Comparison of ENCODE assay signal across 8 cellular contexts in genomic region chr6:71012871-71013456, GRCh38. TPM values are rescaled to one million over a fixed set of nuclear protein-coding genes. Genes with fewer than 3 reads are reported as not detected.
DNase-seq lines count a peak whose midpoint lies in the region; ATAC-seq, FAIRE-seq and TF ChIP-seq lines count a peak whose summit lies in the region.

No MANE protein-coding gene starts in this region.

- WGBS in K562 (ENCODE audit: insufficient coverage, low coverage, missing lambda C conversion rate), result 0% methylated on average over 5 of the region's 5 CpGs
- WGBS in testis, 2 donors, result 31 to 36% methylated on average over 5 of the region's 5 CpGs

- H4K20me1 ChIP-seq in K562 (replicated peaks; ENCODE audit: control insufficient read depth, insufficient read depth, low read length), result no peaks in the 10 kb centered on the region

- DNase-seq in activated CD4-positive, alpha-beta T cell treated with anti-CD3 and anti-CD28 coated beads, Interleukin-2, amount 10 ng/mL, durations not matched to agents 24 days and 14 days, result peak; percentile 75
- DNase-seq in activated CD4-positive, alpha-beta T cell treated with anti-CD3 and anti-CD28 coated beads, Interleukin-2, amount 50 U/mL, for 48 hours, result no peak
- peak; percentile 12 for DNase-seq in NCI-H524 treated with DMSO at 0.1 percent for 48 hours (lab: John Stamatoyannopoulos, UW)
- DNase-seq in K562 (ENCODE audit: extremely low read depth in 1 of 4, low spot score in 3 of 4), result peak; percentile 57 to 70 (median 64)
- peak; percentile 52 for DNase-seq in iris pigment epithelial cell (ENCODE audit: low read depth)
- peak; percentile 30 for DNase-seq in testis

- no peak for TF ChIP-seq EP300 in K562 (IDR thresholded peaks at IDR 0.05; ENCODE audit: low read length)

- no TSS peak for BruUV-seq in K562 (replicated peaks; lab: Mats Ljungman, UMichigan)

- H3K27me3 ChIP-seq in K562 (ENCODE audit: control insufficient read depth in 2 of 2, insufficient read depth in 2 of 2, low read length in 2 of 2) (no peaks in the 10 kb centered on the region), testis (no peaks in the 10 kb centered on the region)

- intact Hi-C loops in activated CD4-positive, alpha-beta T cell treated with anti-CD3 and anti-CD28 coated beads, Interleukin-2, amount 10 ng/mL, durations not matched to agents 24 days and 14 days (cut with micrococcal nuclease), result loop anchor here (2.0 kb wide), 3 partner anchors 306 to 702 kb away; no protein-coding TSS in a partner anchor
- intact Hi-C loops in K562 (cut with micrococcal nuclease), result loop anchor here (2.0 to 10.0 kb wide), 5 partner anchors 128 to 791 kb away; no protein-coding TSS in a partner anchor
- intact Hi-C loops in testis (cut with DNase I; ENCODE audit: low total_unique reads), result no loop called here

- TF ChIP-seq CTCF in K562 (IDR thresholded peaks at IDR 0.05 in 2 of 3, conservative IDR thresholded peaks at IDR 0.05 in 1 of 3; ENCODE audit: insufficient read depth in 2 of 3, low read depth in 1 of 3, low read length in 3 of 3), result peak; percentile 64 to 76 (median 71)
- TF ChIP-seq CTCF in testis (IDR thresholded peaks at IDR 0.05), result peak; percentile 35 to 65 (median 60)

- no peaks in the 10 kb centered on the region for H3K36me3 ChIP-seq in K562 (ENCODE audit: control insufficient read depth, insufficient read depth, low read length)
- H3K36me3 ChIP-seq in testis (ENCODE audit: low read depth, missing control alignments), result no peaks in the 10 kb centered on the region

- H2AFZ ChIP-seq in K562 (ENCODE audit: low read depth, low read length), result no peak overlapping the region

- no peaks in the 10 kb centered on the region for H3K4me1 Mint-ChIP-seq in activated CD4-positive, alpha-beta T cell treated with anti-CD3 and anti-CD28 coated beads, Interleukin-2, amount 10 ng/mL, durations not matched to agents 24 days and 14 days

- ATAC-seq in GM19468 (IDR thresholded peaks at IDR 0.05; ENCODE audit: extremely low read depth, unreplicated experiment) (peak; percentile 67), HG03442 (IDR thresholded peaks at IDR 0.05; ENCODE audit: unreplicated experiment) (peak; percentile 85), K562 (peak; percentile 93)

- no peak overlapping the region for H3K4me3 ChIP-seq in K562
- no peak overlapping the region for H3K4me3 ChIP-seq in testis

- H3K27me3 Mint-ChIP-seq in activated CD4-positive, alpha-beta T cell treated with anti-CD3 and anti-CD28 coated beads, Interleukin-2, amount 10 ng/mL, durations not matched to agents 24 days and 14 days, result peaks cover 10% of the 10 kb centered on the region

- FAIRE-seq in K562 (lab: Jason Lieb, UNC), result peak; percentile 87

- no peak overlapping the region for H3K4me2 ChIP-seq in K562 (ENCODE audit: insufficient read depth, low read length)

- H3K27ac Mint-ChIP-seq in activated CD4-positive, alpha-beta T cell treated with anti-CD3 and anti-CD28 coated beads, Interleukin-2, amount 10 ng/mL, durations not matched to agents 24 days and 14 days, result no peak overlapping the region

- no peaks in the 10 kb centered on the region for H3K9me3 Mint-ChIP-seq in activated CD4-positive, alpha-beta T cell treated with anti-CD3 and anti-CD28 coated beads, Interleukin-2, amount 10 ng/mL, durations not matched to agents 24 days and 14 days

- no peak overlapping the region for H3K9ac ChIP-seq in K562 (ENCODE audit: insufficient read depth in 1 of 2, low read depth in 2 of 2, low read length in 2 of 2)

- TF ChIP-seq POLR2A in K562 (conservative IDR thresholded peaks at IDR 0.05) (no peak), testis (IDR thresholded peaks at IDR 0.05) (no peak)

- CTCF ChIA-PET in K562 (lab: Yijun Ruan, JAX; ENCODE audit: low intra/inter-chr PET ratio), result interaction anchor here (0.5 to 1.6 kb wide), 4 partner anchors 108 to 792 kb away, joined by 3 to 5 read pairs (median 4); no protein-coding TSS in a partner anchor

- no peaks in the 10 kb centered on the region for H3K9me1 ChIP-seq in K562 (ENCODE audit: control insufficient read depth, insufficient read depth, low read length)

- peak; percentile 72 to 83 for TF ChIP-seq RAD21 in K562 (CRISPR knock-in tag; conservative IDR thresholded peaks at IDR 0.05 in 1 of 2, IDR thresholded peaks at IDR 0.05 in 1 of 2)

- POLR2A ChIA-PET in K562 (lab: Yijun Ruan, JAX), result interaction anchor here (0.6 kb wide), 1 partner anchor 36 kb away, joined by 3 read pairs; no protein-coding TSS in a partner anchor

- H3K4me1 ChIP-seq in K562 (replicated peaks in 1 of 2; ENCODE audit: control insufficient read depth in 2 of 2, insufficient read depth in 2 of 2, low read length in 2 of 2) (no peaks in the 10 kb centered on the region), testis (no peaks in the 10 kb centered on the region)

- H3K36me3 Mint-ChIP-seq in activated CD4-positive, alpha-beta T cell treated with anti-CD3 and anti-CD28 coated beads, Interleukin-2, amount 10 ng/mL, durations not matched to agents 24 days and 14 days (ENCODE audit: low read depth), result no peaks in the 10 kb centered on the region

- H3K9me3 ChIP-seq in K562 (replicated peaks; ENCODE audit: control insufficient read depth, insufficient read depth, low read depth, low read length) (no peaks in the 10 kb centered on the region), testis (no peaks in the 10 kb centered on the region)

- in situ Hi-C loops in K562 (cut with MboI), result no loop called here

- no peaks in the 10 kb centered on the region for H3K79me2 ChIP-seq in K562 (ENCODE audit: control insufficient read depth, insufficient read depth, low read length)

- H3K4me3 Mint-ChIP-seq in activated CD4-positive, alpha-beta T cell treated with anti-CD3 and anti-CD28 coated beads, Interleukin-2, amount 10 ng/mL, durations not matched to agents 24 days and 14 days, result no peak overlapping the region

- H3K27ac ChIP-seq in K562 (ENCODE audit: extremely low read depth, low read depth, low read length), result no peak overlapping the region
- H3K27ac ChIP-seq in testis, result no peak overlapping the region

TF ChIP-seq in K562, 482 proteins besides CTCF, POLR2A, EP300 and RAD21 (continues in another document):
- TF ChIP-seq CREB1 (IDR thresholded peaks at IDR 0.05) (no peak), CREB1 (CRISPR knock-in tag; IDR thresholded peaks at IDR 0.05) (no peak), CHCHD3 (CRISPR knock-in tag; IDR thresholded peaks at IDR 0.05) (no peak), NCOA1 (IDR thresholded peaks at IDR 0.05; ENCODE audit: low read depth) (no peak), SMC3 (conservative IDR thresholded peaks at IDR 0.05; ENCODE audit: insufficient read depth, low read depth, low read length) (0 out of 2 replicates have a peak, but pooled peaks have one; percentile 32), TAF9B (IDR thresholded peaks at IDR 0.05; ENCODE audit: partially characterized antibody) (no peak)
- TF ChIP-seq, protein P1, sequence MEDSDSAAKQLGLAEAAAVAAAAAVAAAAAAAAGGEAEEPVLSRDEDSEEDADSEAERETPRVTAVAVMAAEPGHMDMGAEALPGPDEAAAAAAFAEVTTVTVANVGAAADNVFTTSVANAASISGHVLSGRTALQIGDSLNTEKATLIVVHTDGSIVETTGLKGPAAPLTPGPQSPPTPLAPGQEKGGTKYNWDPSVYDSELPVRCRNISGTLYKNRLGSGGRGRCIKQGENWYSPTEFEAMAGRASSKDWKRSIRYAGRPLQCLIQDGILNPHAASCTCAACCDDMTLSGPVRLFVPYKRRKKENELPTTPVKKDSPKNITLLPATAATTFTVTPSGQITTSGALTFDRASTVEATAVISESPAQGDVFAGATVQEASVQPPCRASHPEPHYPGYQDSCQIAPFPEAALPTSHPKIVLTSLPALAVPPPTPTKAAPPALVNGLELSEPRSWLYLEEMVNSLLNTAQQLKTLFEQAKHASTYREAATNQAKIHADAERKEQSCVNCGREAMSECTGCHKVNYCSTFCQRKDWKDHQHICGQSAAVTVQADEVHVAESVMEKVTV (CRISPR knock-in tag; IDR thresholded peaks at IDR 0.05), result peak; percentile 40; the same call in 1 of the 2 replicates
- TF ChIP-seq, protein P2, sequence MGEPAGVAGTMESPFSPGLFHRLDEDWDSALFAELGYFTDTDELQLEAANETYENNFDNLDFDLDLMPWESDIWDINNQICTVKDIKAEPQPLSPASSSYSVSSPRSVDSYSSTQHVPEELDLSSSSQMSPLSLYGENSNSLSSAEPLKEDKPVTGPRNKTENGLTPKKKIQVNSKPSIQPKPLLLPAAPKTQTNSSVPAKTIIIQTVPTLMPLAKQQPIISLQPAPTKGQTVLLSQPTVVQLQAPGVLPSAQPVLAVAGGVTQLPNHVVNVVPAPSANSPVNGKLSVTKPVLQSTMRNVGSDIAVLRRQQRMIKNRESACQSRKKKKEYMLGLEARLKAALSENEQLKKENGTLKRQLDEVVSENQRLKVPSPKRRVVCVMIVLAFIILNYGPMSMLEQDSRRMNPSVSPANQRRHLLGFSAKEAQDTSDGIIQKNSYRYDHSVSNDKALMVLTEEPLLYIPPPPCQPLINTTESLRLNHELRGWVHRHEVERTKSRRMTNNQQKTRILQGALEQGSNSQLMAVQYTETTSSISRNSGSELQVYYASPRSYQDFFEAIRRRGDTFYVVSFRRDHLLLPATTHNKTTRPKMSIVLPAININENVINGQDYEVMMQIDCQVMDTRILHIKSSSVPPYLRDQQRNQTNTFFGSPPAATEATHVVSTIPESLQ (CRISPR knock-in tag; IDR thresholded peaks at IDR 0.05), result no peak

RNA-seq across cellular contexts. Expression of gene B3GAT2, which starts 56.1 kb away (rescaled TPM):
- total RNA-seq in activated CD4-positive, alpha-beta T cell treated with anti-CD3 and anti-CD28 coated beads, Interleukin-2, amount 10 ng/mL, durations not matched to agents 24 days and 14 days, result 0.05 TPM in 1 of 2 replicates, not detected in the other
- not detected in 2 replicates for total RNA-seq in K562 (2011; cell fraction: chromatin; rRNA removed; ENCODE audit: low replicate concordance)
- not detected in 2 replicates for total RNA-seq in K562 (2011; cell fraction: nucleolus; rRNA removed)
- total RNA-seq in K562 (2011; cell fraction: nucleoplasm; rRNA removed), result not detected in 2 replicates
- total RNA-seq in K562 (2014; rRNA removed) (not detected in 2 replicates), K562 (2014; rRNA removed; fragmentation: Illumina TruSeq; extraction: Trizol) (0.03 and 0.04 TPM in 2 replicates), K562 (2015; rRNA removed; fragmentation: Illumina TruSeq; extraction: Trizol) (not detected in 2 replicates), K562 (2021) (not detected in 2 replicates), testis (1 to 10 TPM; 1.4 to 2.2 TPM)
- polyA plus RNA-seq in K562 (2011; rRNA removed) (0.01 and 0.04 TPM in 2 replicates), K562 (2014; fragmentation: Illumina TruSeq; extraction: Trizol) (0.01 TPM in 1 of 2 replicates, not detected in the other), K562 (2014; fragmentation: Nextera tagmentation; extraction: Ambion mirVana) (under 1 TPM; 0.32 to 0.43 TPM), K562 (2014; rRNA removed) (not detected in 2 replicates), testis (ENCODE audit: insufficient read depth, low read depth, low replicate concordance) (1.6 TPM)
- polyA plus RNA-seq in K562 (2011; cell fraction: cytosol; rRNA removed), result not detected in 2 replicates
- 0.03 and 0.04 TPM in 2 replicates for polyA plus RNA-seq in K562 (2011; cell fraction: nucleus; rRNA removed)
- 0.08 and 0.33 TPM in 2 replicates for polyA plus RNA-seq in K562 (2012)
- polyA minus RNA-seq in K562 (2011; rRNA and poly(A)+ RNA removed), result 0.04 TPM in 1 of 2 replicates, not detected in the other
- polyA minus RNA-seq in K562 (2011; cell fraction: cytosol; rRNA and poly(A)+ RNA removed), result not detected in 2 replicates
- polyA minus RNA-seq in K562 (2011; cell fraction: nucleus; rRNA and poly(A)+ RNA removed), result not detected in 2 replicates

Comparison
In these comparisons a context has a peak if more than half of its experiments do, and no peak if none do; other contexts are left out.
1. DNase-seq: peak in activated CD4-positive, alpha-beta T cell treated with anti-CD3 and anti-CD28 coated beads, Interleukin-2, amount 10 ng/mL, durations not matched to agents 24 days and 14 days (single experiment), NCI-H524 treated with DMSO at 0.1 percent for 48 hours (single experiment), K562 (4 of 4), iris pigment epithelial cell (single experiment) and testis (single experiment); none in activated CD4-positive, alpha-beta T cell treated with anti-CD3 and anti-CD28 coated beads, Interleukin-2, amount 50 U/mL, for 48 hours (0 of 2).
2. Peak in every context shown above with its lines, with median percentiles within 50 percentile points of each other: ATAC-seq.